ENCODE assay signal across 9 cellular contexts in the genomic region with DNA sequence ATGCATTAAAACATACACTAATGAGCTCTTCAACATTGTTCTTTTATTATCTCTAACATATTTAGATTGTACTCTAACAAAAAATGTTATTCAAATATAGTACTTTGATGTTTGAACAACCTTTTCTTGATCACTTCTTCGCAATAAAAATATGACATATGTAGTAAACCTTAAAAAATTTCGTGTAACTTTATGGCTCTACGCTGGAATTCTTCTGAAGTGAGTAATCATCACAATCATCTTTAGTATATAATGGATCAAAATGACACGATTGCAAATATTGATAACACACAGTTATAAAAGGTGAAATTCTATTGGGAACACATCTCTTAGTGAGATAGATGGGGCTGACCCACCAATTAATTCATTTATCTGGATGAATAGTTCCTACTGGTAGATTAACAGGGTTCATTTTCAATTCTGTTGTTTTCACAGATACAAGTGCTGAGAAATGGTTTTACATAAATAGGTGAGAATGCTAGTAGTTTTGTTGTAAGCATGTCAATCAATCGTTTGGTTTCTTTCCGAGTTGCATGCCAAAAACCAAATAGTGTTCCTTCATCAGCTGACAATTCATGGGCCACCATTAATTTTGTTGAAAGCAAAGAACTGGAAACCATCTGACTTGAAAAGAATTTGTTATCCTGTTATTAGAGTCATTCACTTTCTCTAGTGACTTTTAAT. TPM values are rescaled to one million over a fixed set of nuclear protein-coding genes. Genes with fewer than 3 reads are reported as not detected.
DNase-seq lines count a peak whose midpoint lies in the region; ATAC-seq and TF ChIP-seq lines count a peak whose summit lies in the region.
"Had no signal": no experiment of that assay in that cellular context is flagged by ENCODE, and none has a peak within 500 bp of the region (broad histone marks: within the 10 kb centered on the region; RNA-seq: fewer than 3 reads in every experiment).

No MANE protein-coding gene starts in this region.

- peak overlapping the region in 1 of 2 experiments; percentile 99; a peak in 3 of 4 replicates for H4K8ac ChIP-seq in IMR-90 (ENCODE audit: low read depth in 2 of 2, low read length in 2 of 2)

- peaks cover 11% of the 10 kb centered on the region; the same call in 1 of the 2 replicates for H3K36me3 ChIP-seq in IMR-90 (ENCODE audit: control insufficient read depth, insufficient read depth, low read length)
- peaks cover 5% of the 10 kb centered on the region for H3K36me3 ChIP-seq in mammary epithelial cell (ENCODE audit: insufficient read depth, low read length)
- H3K36me3 ChIP-seq in mucosa of descending colon (ENCODE audit: low read depth): no peaks in the 10 kb centered on the region

- no peaks in the 10 kb centered on the region for H3K9me3 ChIP-seq in IMR-90 (ENCODE audit: control insufficient read depth, insufficient read depth, low read length)
- H3K9me3 ChIP-seq in mammary epithelial cell (replicated peaks; ENCODE audit: insufficient read depth, low read length): no peaks in the 10 kb centered on the region
- no peaks in the 10 kb centered on the region for H3K9me3 ChIP-seq in mucosa of descending colon

- no peaks in the 10 kb centered on the region; the same call in 1 of the 2 replicates for H4K20me1 ChIP-seq in IMR-90 (ENCODE audit: insufficient read depth, low read length)
- no peaks in the 10 kb centered on the region for H4K20me1 ChIP-seq in mammary epithelial cell (ENCODE audit: insufficient read depth, low read length)

- H3K4me1 ChIP-seq in IMR-90 (ENCODE audit: control insufficient read depth, insufficient read depth, low read length) (peaks cover 2% of the 10 kb centered on the region; the same call in 1 of the 2 replicates), mammary epithelial cell (ENCODE audit: insufficient read depth, low read length) (peaks cover 6% of the 10 kb centered on the region), mucosa of descending colon (ENCODE audit: low read depth) (peaks cover 8% of the 10 kb centered on the region)

- H4K91ac ChIP-seq in IMR-90 (ENCODE audit: insufficient read depth, low read depth, low read length): no peak overlapping the region

- H3K9ac ChIP-seq in IMR-90 (ENCODE audit: low read depth, low read length): peak overlapping the region; percentile 29; the same call in 1 of the 2 replicates
- H3K9ac ChIP-seq in mammary epithelial cell (ENCODE audit: insufficient read depth, low read length): peak overlapping the region; percentile 99

- no peak for TF ChIP-seq POLR2A in IMR-90 (IDR thresholded peaks at IDR 0.05; ENCODE audit: low read depth, low read length)

- H3K9me1 ChIP-seq in IMR-90 (ENCODE audit: insufficient read depth, low read length): peaks cover 5% of the 10 kb centered on the region; the same call in 1 of the 2 replicates

- H3K4ac ChIP-seq in IMR-90 (ENCODE audit: low read depth, low read length): peak overlapping the region; percentile 33; the same call in 1 of the 2 replicates

- CTCF ChIA-PET in IMR-90 (lab: Yijun Ruan, JAX) (interaction anchor here (0.8 to 1.7 kb wide), 2 partner anchors 17 to 58 kb away, joined by 3 to 4 read pairs; no protein-coding TSS in a partner anchor), mammary epithelial cell (lab: Charles Lee; ENCODE audit: low non-redundant PET) (interaction anchor here (0.6 kb wide), 1 partner anchor 148 kb away, joined by 3 read pairs; no protein-coding TSS in a partner anchor)

- H3K27me3 ChIP-seq in IMR-90 (ENCODE audit: control insufficient read depth, insufficient read depth, low read length) (no peaks in the 10 kb centered on the region), mammary epithelial cell (ENCODE audit: insufficient read depth, low read length) (no peaks in the 10 kb centered on the region)

- H2AFZ ChIP-seq in IMR-90 (replicated peaks; ENCODE audit: low read length, poor library complexity) (no peak overlapping the region), mammary epithelial cell (ENCODE audit: low read depth, low read length) (no peak overlapping the region)

- DNase-seq in AG09309 (ENCODE audit: low read depth) (no peak), IMR-90 (no peak), mammary epithelial cell (no peak), mucosa of descending colon (no peak), kidney tubule cell (ENCODE audit: low spot score) (no peak), hepatic stellate cell (ENCODE audit: low spot score) (no peak), DMS153 (lab: John Stamatoyannopoulos, UW) (no peak)

- WGBS in IMR-90 (ENCODE audit: extremely low coverage in 2 of 2, insufficient read length in 1 of 2), 2 experiments: no CpG with 5 or more reads among the region's 6 CpGs
- WGBS in mammary epithelial cell (ENCODE audit: low coverage, missing lambda C conversion rate): 9% methylated on average over 6 of the region's 6 CpGs

- in situ Hi-C loops in IMR-90 (cut with MboI; ENCODE audit: low sequenced_read_pairs): no loop called here
- in situ Hi-C loops in mammary epithelial cell (cut with MboI; ENCODE audit: low sequenced_read_pairs in 2 of 2): no loop called here

- no peak overlapping the region for H2AK9ac ChIP-seq in IMR-90 (replicated peaks; ENCODE audit: low read depth, low read length, poor library complexity)

- no peak overlapping the region; the same call in 1 of the 2 replicates for H4K5ac ChIP-seq in IMR-90 (ENCODE audit: low read depth, low read length)

- no peak for TF ChIP-seq CTCF in AG09309 (IDR thresholded peaks at IDR 0.05; ENCODE audit: control insufficient read depth, insufficient read depth, low read depth, low read length, missing control alignments)
- no peak for TF ChIP-seq CTCF in IMR-90 (conservative IDR thresholded peaks at IDR 0.05; ENCODE audit: low read depth, low read length)
- TF ChIP-seq CTCF in mammary epithelial cell (conservative IDR thresholded peaks at IDR 0.05 in 1 of 2, IDR thresholded peaks at IDR 0.05 in 1 of 2; ENCODE audit: extremely low read depth in 1 of 2, insufficient read depth in 1 of 2, low read depth in 1 of 2, low read length in 2 of 2): no peak
- TF ChIP-seq CTCF in mucosa of descending colon (IDR thresholded peaks at IDR 0.05): no peak

- no peak overlapping the region for H2BK15ac ChIP-seq in IMR-90 (ENCODE audit: low read depth, low read length)

- H3K79me2 ChIP-seq in mammary epithelial cell (ENCODE audit: insufficient read depth, low read length): peaks cover 58% of the 10 kb centered on the region

- H3K4me2 ChIP-seq in IMR-90 (ENCODE audit: low read depth, low read length) (peak overlapping the region; percentile 93), mammary epithelial cell (ENCODE audit: insufficient read depth, low read depth, low read length) (peak overlapping the region; percentile 85)

- peak overlapping the region; percentile 43; the same call in 1 of the 2 replicates for H3K56ac ChIP-seq in IMR-90 (ENCODE audit: extremely low read depth, insufficient read depth, low read length)

- dilution Hi-C loops in IMR-90 (cut with HindIII; ENCODE audit: low sequenced_read_pairs, unreplicated experiment) (no loop called here), mammary epithelial cell (cut with HindIII; ENCODE audit: low sequenced_read_pairs) (no loop called here)

- H2BK20ac ChIP-seq in IMR-90 (ENCODE audit: low read depth, low read length): no peak overlapping the region

- H3K18ac ChIP-seq in IMR-90 (ENCODE audit: low read depth, low read length): no peak overlapping the region

- no TSS peak for BruUV-seq in IMR-90 (replicated peaks; lab: Mats Ljungman, UMichigan)
- BruUV-seq in mammary epithelial cell (replicated peaks; lab: Mats Ljungman, UMichigan): no TSS peak

- H3K23ac ChIP-seq in IMR-90 (ENCODE audit: low read depth, low read length): peak overlapping the region; percentile 10; the same call in 1 of the 2 replicates

- ATAC-seq in IMR-90 (ENCODE audit: low read depth) (no peak), mucosa of descending colon (no peak), GM19395 (IDR thresholded peaks at IDR 0.05; ENCODE audit: unreplicated experiment) (no peak)

- intact Hi-C loops in IMR-90 (cut with micrococcal nuclease): loop anchor here (2.0 to 10.0 kb wide), 2 partner anchors 16 to 148 kb away; no protein-coding TSS in a partner anchor
- intact Hi-C loops in mammary epithelial cell (cut with micrococcal nuclease): no loop called here
- intact Hi-C loops in mucosa of descending colon (cut with DNase I, micrococcal nuclease): loop anchor here in 1 of 2 donors (10.0 kb wide), 1 partner anchor 92 kb away; the partner anchor contains the start of gene RLF

- H3K4me3 ChIP-seq in AG09309 (ENCODE audit: control insufficient read depth, low read depth, low read length) (peak overlapping the region; percentile 97), IMR-90 (ENCODE audit: insufficient read depth, low read depth, low read length) (peak overlapping the region; percentile 81), mammary epithelial cell (replicated peaks in 1 of 3; ENCODE audit: insufficient read depth in 1 of 3, low read depth in 2 of 3, low read length in 3 of 3) (peak overlapping the region; percentile 65 to 93 (median 82)), mucosa of descending colon (peak overlapping the region; percentile 73)

- H3K27ac ChIP-seq in IMR-90 (ENCODE audit: insufficient read depth, low read length) (peak overlapping the region; percentile 44; the same call in 1 of the 2 replicates), mammary epithelial cell (ENCODE audit: insufficient read depth, low read depth, low read length) (peak overlapping the region; percentile 94)

- H2AK5ac ChIP-seq in IMR-90 (ENCODE audit: low read depth, low read length): no peak overlapping the region

- peak overlapping the region; percentile 57 for H3K14ac ChIP-seq in IMR-90 (replicated peaks; ENCODE audit: low read depth, low read length)

- POLR2A ChIA-PET in IMR-90 (lab: Charles Lee; ENCODE audit: unreplicated experiment): no interaction called here

- H2BK5ac ChIP-seq in IMR-90 (ENCODE audit: low read depth, low read length, poor library complexity, severe bottlenecking): peak overlapping the region; percentile 77

- peaks cover 35 to 49% of the 10 kb centered on the region in 2 experiments for H3K79me1 ChIP-seq in IMR-90 (ENCODE audit: low read depth in 1 of 2, low read length in 2 of 2)

- TF ChIP-seq RAD21 in IMR-90 (IDR thresholded peaks at IDR 0.05; ENCODE audit: low read length): no peak

- no peak overlapping the region for H2BK120ac ChIP-seq in IMR-90 (ENCODE audit: low read depth, low read length)

TF ChIP-seq in IMR-90, 13 proteins besides CTCF, POLR2A, EP300 and RAD21:
- TF ChIP-seq BHLHE40 (IDR thresholded peaks at IDR 0.05; ENCODE audit: low read depth, low read length): no peak
- no peak for TF ChIP-seq CEBPB (IDR thresholded peaks at IDR 0.05; ENCODE audit: low read depth, low read length)

RNA-seq across cellular contexts. Expression of gene ZMPSTE24, which starts 1.5 kb away (rescaled TPM):
- total RNA-seq in IMR-90 (2012; rRNA removed) (28.9 and 90.8 TPM in 2 replicates), mammary epithelial cell (10 to 100 TPM; 51.2 to 93.5 TPM), mucosa of descending colon (10 to 100 TPM; 46.0 to 51.9 (median 47.0) TPM)
- polyA plus RNA-seq in IMR-90 (2012; rRNA removed) (17.7 and 21.0 TPM in 2 replicates), mammary epithelial cell (24.1 TPM)
- polyA plus RNA-seq in IMR-90 (2012; cell fraction: cytosol; rRNA removed): 3.1 and 3.9 TPM in 2 replicates
- 1.7 and 7.1 TPM in 2 replicates for polyA plus RNA-seq in IMR-90 (2012; cell fraction: nucleus; rRNA removed; ENCODE audit: low replicate concordance)
- polyA minus RNA-seq in mammary epithelial cell: 32.7 TPM

RNA-seq across cellular contexts. Expression of gene TMCO2, which starts 8.8 kb away (rescaled TPM):
- total RNA-seq in IMR-90 (2012; rRNA removed): not detected in 2 replicates
- polyA plus RNA-seq in IMR-90 (2012; rRNA removed): not detected in 2 replicates
- not detected in 2 replicates for polyA plus RNA-seq in IMR-90 (2012; cell fraction: cytosol; rRNA removed)
- polyA plus RNA-seq in IMR-90 (2012; cell fraction: nucleus; rRNA removed; ENCODE audit: low replicate concordance): not detected in 2 replicates
- not detected for total RNA-seq in mammary epithelial cell
- not detected for polyA plus RNA-seq in mammary epithelial cell
- not detected for polyA minus RNA-seq in mammary epithelial cell
- total RNA-seq in mucosa of descending colon: not detected
- total RNA-seq: lung had no signal
- polyA plus RNA-seq: lung had no signal
